ENCODE assay signal across 16 cellular contexts in genomic region chr12:11712491-11712890, GRCh38.
"Had no signal": no experiment of that assay in that cellular context is flagged by ENCODE, and none has a peak within 500 bp of the region (broad histone marks: within the 10 kb centered on the region; RNA-seq: fewer than 3 reads in every experiment).

No MANE protein-coding gene starts in this region.

- H3K27me3 Mint-ChIP-seq: activated naive CD8-positive, alpha-beta T cell; stimulated activated naive CD8-positive, alpha-beta T cell treated with anti-CD3 and anti-CD28 coated beads, Interleukin-15, amount 100 ng/mL, for 72 hours had no signal

- H3K27me3 ChIP-seq: gastrocnemius medialis, heart right ventricle had no signal

- H3K27ac ChIP-seq: psoas muscle had no signal

- DNase-seq: activated CD4-positive, alpha-beta T cell treated with anti-CD3 and anti-CD28 coated beads for 1 hour; activated effector memory CD4-positive, alpha-beta T cell treated with Interleukin-2 at 50 U/mL for 16 hours; activated T-cell treated with anti-CD3 and anti-CD28 coated beads for 4 hours; effector memory CD4-positive, alpha-beta T cell; gastrocnemius medialis; heart right ventricle; psoas muscle; SIG-M5; stimulated activated CD4-positive, alpha-beta T cell treated with anti-CD3 and anti-CD28 coated beads, Interleukin-2, amount 100 ng/mL, for 48 hours; stimulated activated CD8-positive, alpha-beta memory T cell treated with anti-CD3 and anti-CD28 coated beads, Interleukin-4, amount 100 ng/mL, for 48 hours; stimulated activated naive CD8-positive, alpha-beta T cell treated with anti-CD3 and anti-CD28 coated beads, Interleukin-15, amount 100 ng/mL, for 72 hours had no signal

- H3K36me3 ChIP-seq: gastrocnemius medialis, thoracic aorta had no signal

- ATAC-seq: gastrocnemius medialis; left lobe of liver; psoas muscle; stimulated activated naive CD8-positive, alpha-beta T cell treated with anti-CD3 and anti-CD28 coated beads, Interleukin-15, amount 100 ng/mL, for 72 hours had no signal

- H3K9me3 Mint-ChIP-seq: nephron; stimulated activated naive CD8-positive, alpha-beta T cell treated with anti-CD3 and anti-CD28 coated beads, Interleukin-15, amount 100 ng/mL, for 72 hours; T-helper 2 cell treated with Interferon-gamma antibody and Interleukin-4, amounts not matched to agents 5 μg/mL and 100 μg/mL, for 36 hours had no signal

- H3K9me3 ChIP-seq: gastrocnemius medialis, heart right ventricle, psoas muscle, thoracic aorta had no signal

- H3K27ac Mint-ChIP-seq: activated naive CD8-positive, alpha-beta T cell; stimulated activated naive CD8-positive, alpha-beta T cell treated with anti-CD3 and anti-CD28 coated beads, Interleukin-15, amount 100 ng/mL, for 72 hours; T-helper 2 cell treated with Interferon-gamma antibody and Interleukin-4, amounts not matched to agents 5 μg/mL and 100 μg/mL, for 36 hours had no signal

- H3K4me3 ChIP-seq: gastrocnemius medialis, heart right ventricle, psoas muscle, thoracic aorta had no signal

- H3K4me3 Mint-ChIP-seq: activated naive CD8-positive, alpha-beta T cell; nephron; stimulated activated naive CD8-positive, alpha-beta T cell treated with anti-CD3 and anti-CD28 coated beads, Interleukin-15, amount 100 ng/mL, for 72 hours; T-helper 2 cell treated with Interferon-gamma antibody and Interleukin-4, amounts not matched to agents 5 μg/mL and 100 μg/mL, for 36 hours had no signal
